8 cellular contexts compared by ENCODE assay signal in the genomic region with DNA sequence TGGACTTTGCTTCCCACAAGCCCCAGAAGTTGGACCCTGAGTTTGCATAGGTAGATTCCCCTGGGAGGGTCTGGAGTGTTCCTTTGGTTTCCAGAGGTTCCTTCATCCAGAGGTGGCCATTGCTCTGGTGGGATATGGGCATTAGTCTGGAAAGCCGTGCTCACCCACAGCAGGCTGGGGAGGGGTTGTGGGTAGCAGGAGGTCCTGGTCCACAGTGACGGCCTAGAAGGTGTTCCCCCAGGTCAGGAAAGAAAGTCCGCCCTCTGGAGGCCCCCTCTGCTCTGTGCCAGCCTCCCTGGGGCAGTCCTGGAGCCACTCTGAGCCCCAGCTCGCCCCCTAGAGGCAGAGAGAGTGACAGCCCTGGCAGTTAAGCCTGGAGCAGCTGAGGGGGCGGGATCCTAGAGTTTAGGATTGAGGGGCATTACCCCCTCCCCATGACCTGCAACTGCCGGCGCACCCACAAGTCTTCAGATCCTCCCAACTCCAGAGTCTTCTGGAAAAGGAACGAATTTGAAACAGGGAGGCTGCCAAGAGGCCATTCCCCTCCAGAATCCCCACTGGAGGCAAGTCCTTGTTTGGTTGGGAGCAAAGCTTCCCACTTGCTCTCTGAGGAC. TPM values are rescaled to one million over a fixed set of nuclear protein-coding genes. Genes with fewer than 3 reads are reported as not detected.
DNase-seq lines count a peak whose midpoint lies in the region; ATAC-seq and TF ChIP-seq lines count a peak whose summit lies in the region.

No MANE protein-coding gene starts in this region.

- peaks cover 22% of the 10 kb centered on the region for H3K36me3 Mint-ChIP-seq in neural progenitor cell

- no peak overlapping the region for H2AFZ ChIP-seq in neural progenitor cell (replicated peaks)

- H3K4me1 Mint-ChIP-seq in neural progenitor cell = no peaks in the 10 kb centered on the region

- intact Hi-C loops in testis (cut with DNase I; ENCODE audit: low total_unique reads) = no loop called here

- no peak for TF ChIP-seq POLR2A in testis (IDR thresholded peaks at IDR 0.05)

- no peaks in the 10 kb centered on the region for H3K9me3 Mint-ChIP-seq in neural progenitor cell

- TF ChIP-seq CTCF in BJ (IDR thresholded peaks at IDR 0.05; ENCODE audit: insufficient read depth, low read depth, low read length) = peak; percentile 87
- peak; percentile 89 for TF ChIP-seq CTCF in fibroblast of mammary gland (conservative IDR thresholded peaks at IDR 0.05; ENCODE audit: control insufficient read depth, insufficient read depth, low read depth, low read length)
- TF ChIP-seq CTCF in neural progenitor cell (IDR thresholded peaks at IDR 0.05) = peak; percentile 93
- peak; percentile 56 to 77 (median 58) for TF ChIP-seq CTCF in testis (IDR thresholded peaks at IDR 0.05)

- CTCF ChIA-PET in BJ (lab: Yijun Ruan, JAX) = interaction anchor here (0.7 to 2.7 kb wide), 19 partner anchors 8 to 100 kb away, joined by 3 to 34 read pairs (median 4); partner anchors contain the start of gene RPS14

- H3K27ac Mint-ChIP-seq in neural progenitor cell = no peak overlapping the region

- DNase-seq in BJ (ENCODE audit: low read depth) = no peak
- DNase-seq in OCI-M1 (lab: John Stamatoyannopoulos, UW) = peak; percentile 88
- peak; percentile 66 for DNase-seq in activated T-cell treated with anti-CD3 and anti-CD28 coated beads for 48 hours (ENCODE audit: low read depth)
- peak; percentile 64 for DNase-seq in fibroblast of mammary gland (ENCODE audit: low read depth)
- DNase-seq in neural progenitor cell (ENCODE audit: low spot score) = peak; percentile 91
- DNase-seq in testis = peak; percentile 90

- H3K27me3 ChIP-seq in BJ (ENCODE audit: control insufficient read depth, insufficient read depth, low read length) (no peaks in the 10 kb centered on the region), neural progenitor cell (no peaks in the 10 kb centered on the region), testis (no peaks in the 10 kb centered on the region)

- POLR2A ChIA-PET in BJ (lab: Charles Lee) = no interaction called here

- H3K79me2 ChIP-seq in neural progenitor cell (ENCODE audit: low read depth) = no peaks in the 10 kb centered on the region

- no peak overlapping the region for H3K4me3 Mint-ChIP-seq in neural progenitor cell

- H4K20me1 ChIP-seq in neural progenitor cell (ENCODE audit: low read depth) = no peaks in the 10 kb centered on the region

- no peak overlapping the region for H3K9ac ChIP-seq in neural progenitor cell

- H3K36me3 ChIP-seq in BJ (ENCODE audit: control insufficient read depth, insufficient read depth, low read length) (peaks cover 55% of the 10 kb centered on the region), neural progenitor cell (no peaks in the 10 kb centered on the region), testis (ENCODE audit: low read depth, missing control alignments) (no peaks in the 10 kb centered on the region)

- ATAC-seq in GM18873 (IDR thresholded peaks at IDR 0.05; ENCODE audit: low FRiP score, unreplicated experiment) = peak; percentile 68
- ATAC-seq in HG03139 (IDR thresholded peaks at IDR 0.05; ENCODE audit: unreplicated experiment) = peak; percentile 89

- H3F3A ChIP-seq in neural progenitor cell (ENCODE audit: low read depth) = no peaks in the 10 kb centered on the region

- H3K4me1 ChIP-seq in neural progenitor cell (no peaks in the 10 kb centered on the region), testis (peaks cover 18% of the 10 kb centered on the region)

- H3K4me3 ChIP-seq in BJ (ENCODE audit: low read depth, low read length) (no peak overlapping the region), fibroblast of mammary gland (ENCODE audit: control insufficient read depth, low read depth, low read length) (no peak overlapping the region), neural progenitor cell (no peak overlapping the region), testis (no peak overlapping the region)

- H3K27ac ChIP-seq in neural progenitor cell (no peak overlapping the region), testis (no peak overlapping the region)

- H3K4me2 ChIP-seq in neural progenitor cell = no peak overlapping the region

- H3K9me3 ChIP-seq in neural progenitor cell (ENCODE audit: low read depth) (no peaks in the 10 kb centered on the region), testis (no peaks in the 10 kb centered on the region)

- 58 to 66% methylated on average over 5 to 8 of the region's 8 CpGs for WGBS in testis, 2 donors

- H3K27me3 Mint-ChIP-seq in neural progenitor cell (ENCODE audit: insufficient read depth, low read depth) = peaks cover 7% of the 10 kb centered on the region

RNA-seq across cellular contexts. Expression of gene NDST1, which starts 36.8 kb away (rescaled TPM):
- polyA plus RNA-seq in BJ (2011; rRNA removed) (56.6 and 89.7 TPM in 2 replicates), testis (ENCODE audit: insufficient read depth, low read depth, low replicate concordance) (55.0 TPM)
- polyA minus RNA-seq in BJ (2011; rRNA and poly(A)+ RNA removed) = 65.4 and 72.6 TPM in 2 replicates
- total RNA-seq in neural progenitor cell (ENCODE audit: low replicate concordance) (22.9 and 45.6 TPM in 2 replicates), testis (100 to 1,000 TPM; 167 to 174 TPM)
